8 cellular contexts compared by ENCODE assay signal in genomic region chr3:119579366-119580147, GRCh38. TPM values are rescaled to one million over a fixed set of nuclear protein-coding genes. Genes with fewer than 3 reads are reported as not detected.
DNase-seq lines count a peak whose midpoint lies in the region; ATAC-seq and TF ChIP-seq lines count a peak whose summit lies in the region.

Gene ADPRH (plus strand): TSS chr3:119579492. CDS start chr3:119582170, 2,678 bp downstream.

- no peaks in the 10 kb centered on the region for H3K4me1 ChIP-seq in Peyer's patch
- H3K4me1 ChIP-seq in heart right ventricle, result peaks cover 0 to 25% (median 17%) of the 10 kb centered on the region in 9 donors

- ATAC-seq in GM19035 (IDR thresholded peaks at IDR 0.05; ENCODE audit: unreplicated experiment) (peak; percentile 64), HG03159 (IDR thresholded peaks at IDR 0.05; ENCODE audit: unreplicated experiment) (peak; percentile 61), heart right ventricle (peak; percentile 94 to 96 (median 95))

- peak within 1 kb of the TSS; percentile 62 to 76 (median 65) for H3K4me3 ChIP-seq in Peyer's patch
- peak within 1 kb of the TSS; percentile 37 to 81 (median 64) for H3K4me3 ChIP-seq in heart right ventricle

- H3K27me3 ChIP-seq in Peyer's patch, result no peaks in the 10 kb centered on the region
- H3K27me3 ChIP-seq in heart right ventricle, result no peaks in the 10 kb centered on the region

- DNase-seq in C1 segment of cervical spinal cord (lab: John Stamatoyannopoulos, UW) (peak in 11 of 14 donors; percentile 20 to 72 (median 47)), Peyer's patch (peak; percentile 70 to 89 (median 85)), heart right ventricle (peak; percentile 86 to 89), posterior vena cava (ENCODE audit: low spot score) (peak; percentile 94), GDM1 (lab: John Stamatoyannopoulos, UW) (no peak)
- peak; percentile 7 for DNase-seq in activated naive CD8-positive, alpha-beta T cell treated with anti-CD3 and anti-CD28 coated beads, Interleukin-2, amount 50 U/mL, for 16 hours (ENCODE audit: low read depth, low spot score)

- 1% methylated on average over 73 of the region's 73 CpGs for WGBS in heart right ventricle, 2 donors

- H3K36me3 ChIP-seq in Peyer's patch (no peaks in the 10 kb centered on the region), heart right ventricle (peaks cover 0 to 16% (median 0%) of the 10 kb centered on the region in 9 donors)

- TF ChIP-seq CTCF in Peyer's patch (IDR thresholded peaks at IDR 0.05) (no peak), heart right ventricle (IDR thresholded peaks at IDR 0.05) (no peak)

- H3K9me3 ChIP-seq in Peyer's patch (no peaks in the 10 kb centered on the region), heart right ventricle (no peaks in the 10 kb centered on the region)

- TF ChIP-seq POLR2A in Peyer's patch (IDR thresholded peaks at IDR 0.05), result no peak

- peak within 1 kb of the TSS; percentile 81 to 92 (median 86) for H3K27ac ChIP-seq in Peyer's patch
- H3K27ac ChIP-seq in heart right ventricle, result peak within 1 kb of the TSS; percentile 87 to 99 (median 94)

- intact Hi-C loops in heart right ventricle (cut with DNase I) (loop anchor here in 6 of 10 donors (2.0 to 10.0 kb wide), 8 partner anchors 17 to 103 kb away; partner anchors contain the start of genes COX17 (in 3 of the 6) and PLA1A (in 1 of the 6)), posterior vena cava (cut with DNase I) (loop anchor here (10.0 kb wide), 2 partner anchors 85 to 95 kb away; partner anchors contain the start of genes COX17 (in 1 of the 2) and POPDC2 (in 1 of the 2))

RNA-seq across cellular contexts. Expression of gene ADPRH, which starts in this region (rescaled TPM):
- total RNA-seq in Peyer's patch, result 1 to 10 TPM in 3 of 4 donors, under 1 TPM in 1; 0.35 to 5.0 (median 1.4) TPM
- 10 to 100 TPM in 6 of 10 donors, 1 to 10 TPM in 4; 7.5 to 16.9 (median 12.6) TPM for total RNA-seq in heart right ventricle
- 1 to 10 TPM; 5.6 to 7.9 TPM for polyA plus RNA-seq in heart right ventricle
- 10 to 100 TPM; 15.3 to 17.9 TPM for total RNA-seq in posterior vena cava
